In genomic region chr1:244451539-244451950, GRCh38 we compare ENCODE assay signal across 8 cellular contexts. TPM values are rescaled to one million over a fixed set of nuclear protein-coding genes. Genes with fewer than 3 reads are reported as not detected.
DNase-seq lines count a peak whose midpoint lies in the region; ATAC-seq and TF ChIP-seq lines count a peak whose summit lies in the region.

ADSS2 (minus strand) TSS chr1:244451909; CDS start chr1:244451817, 92 bp downstream.

- H3K9ac ChIP-seq in skeletal muscle tissue (ENCODE audit: low read depth in 1 of 3, low read length in 3 of 3), result peak within 1 kb of the TSS; percentile 87 to 93 (median 88)

- H3K9me3 Mint-ChIP-seq in activated naive CD4-positive, alpha-beta T cell treated with anti-CD3 and anti-CD28 coated beads, Interleukin-2, amount 50 U/mL, for 24 hours, result peaks cover 5% of the 10 kb centered on the region
- no peaks in the 10 kb centered on the region for H3K9me3 Mint-ChIP-seq in activated CD4-positive, alpha-beta memory T cell treated with anti-CD3 and anti-CD28 coated beads for 36 hours

- no peak for TF ChIP-seq CTCF in hepatocyte (IDR thresholded peaks at IDR 0.05; ENCODE audit: poor library complexity)

- H3K4me3 ChIP-seq in hepatocyte (peak within 1 kb of the TSS; percentile 60), skeletal muscle tissue (ENCODE audit: low read length in 3 of 3) (peak within 1 kb of the TSS; percentile 82 to 91 (median 85))

- no peaks in the 10 kb centered on the region for H4K20me1 ChIP-seq in hepatocyte (ENCODE audit: insufficient read depth, poor library complexity, severe bottlenecking)

- H3K4me1 Mint-ChIP-seq in activated naive CD4-positive, alpha-beta T cell treated with anti-CD3 and anti-CD28 coated beads, Interleukin-2, amount 50 U/mL, for 24 hours, result peaks cover 54% of the 10 kb centered on the region
- peaks cover 49% of the 10 kb centered on the region for H3K4me1 Mint-ChIP-seq in activated CD4-positive, alpha-beta memory T cell treated with anti-CD3 and anti-CD28 coated beads for 36 hours (ENCODE audit: low read depth)

- WGBS in hepatocyte (ENCODE audit: low lambda C conversion rate, missing lambda C conversion rate), result under 1% methylated on average over 40 of the region's 45 CpGs

- H3K4me2 ChIP-seq in hepatocyte, result peak within 1 kb of the TSS; percentile 89

- peaks cover 14% of the 10 kb centered on the region for H3K36me3 Mint-ChIP-seq in activated naive CD4-positive, alpha-beta T cell treated with anti-CD3 and anti-CD28 coated beads, Interleukin-2, amount 50 U/mL, for 24 hours
- H3K36me3 Mint-ChIP-seq in activated CD4-positive, alpha-beta memory T cell treated with anti-CD3 and anti-CD28 coated beads for 36 hours, result peaks cover 27% of the 10 kb centered on the region

- ATAC-seq in GM18498 (IDR thresholded peaks at IDR 0.05; ENCODE audit: unreplicated experiment), result no peak
- no peak for ATAC-seq in HG03565 (IDR thresholded peaks at IDR 0.05; ENCODE audit: unreplicated experiment)

- H3K27me3 Mint-ChIP-seq in activated naive CD4-positive, alpha-beta T cell treated with anti-CD3 and anti-CD28 coated beads, Interleukin-2, amount 50 U/mL, for 24 hours, result no peaks in the 10 kb centered on the region
- no peaks in the 10 kb centered on the region for H3K27me3 Mint-ChIP-seq in activated CD4-positive, alpha-beta memory T cell treated with anti-CD3 and anti-CD28 coated beads for 36 hours

- H3K27ac Mint-ChIP-seq in activated naive CD4-positive, alpha-beta T cell treated with anti-CD3 and anti-CD28 coated beads, Interleukin-2, amount 50 U/mL, for 24 hours, result peak within 1 kb of the TSS; percentile 99
- H3K27ac Mint-ChIP-seq in activated CD4-positive, alpha-beta memory T cell treated with anti-CD3 and anti-CD28 coated beads for 36 hours, result peak within 1 kb of the TSS; percentile 97

- H3K27me3 ChIP-seq in hepatocyte, result no peaks in the 10 kb centered on the region
- H3K27me3 ChIP-seq in skeletal muscle tissue (ENCODE audit: control insufficient read depth in 3 of 3, insufficient read depth in 3 of 3, low read length in 3 of 3), result no peaks in the 10 kb centered on the region

- no peak for DNase-seq in activated naive CD4-positive, alpha-beta T cell (lab: John Stamatoyannopoulos, UW)
- no peak for DNase-seq in activated CD4-positive, alpha-beta memory T cell treated with anti-CD3 and anti-CD28 coated beads for 36 hours
- DNase-seq in hepatocyte (ENCODE audit: low spot score) (no peak), glomerular visceral epithelial cell (ENCODE audit: extremely low spot score) (no peak)

- POLR2A ChIA-PET in activated CD4-positive, alpha-beta memory T cell treated with anti-CD3 and anti-CD28 coated beads for 36 hours (lab: Charles Lee), result interaction anchor here (1.0 kb wide), 1 partner anchor 10 kb away, joined by 4 read pairs; no protein-coding TSS in a partner anchor

- H3K9me3 ChIP-seq in hepatocyte (ENCODE audit: low read depth) (no peaks in the 10 kb centered on the region), skeletal muscle tissue (ENCODE audit: control insufficient read depth in 3 of 3, low read length in 3 of 3) (no peaks in the 10 kb centered on the region)

- H3K36me3 ChIP-seq in hepatocyte (replicated peaks; ENCODE audit: insufficient read depth, low read depth) (no peaks in the 10 kb centered on the region), skeletal muscle tissue (ENCODE audit: control insufficient read depth in 3 of 3, insufficient read depth in 3 of 3, low read length in 3 of 3) (no peaks in the 10 kb centered on the region)

- peaks cover 44% of the 10 kb centered on the region for H3K79me2 ChIP-seq in hepatocyte

- H3K9me2 ChIP-seq in hepatocyte (replicated peaks; ENCODE audit: insufficient read depth), result no peaks in the 10 kb centered on the region

- peaks cover 23% of the 10 kb centered on the region for H3K4me1 ChIP-seq in hepatocyte (ENCODE audit: insufficient read depth)
- H3K4me1 ChIP-seq in skeletal muscle tissue (ENCODE audit: control insufficient read depth in 3 of 3, insufficient read depth in 3 of 3, low read length in 3 of 3), result peaks cover 8 to 19% (median 17%) of the 10 kb centered on the region in 3 donors

- CTCF ChIA-PET in activated CD4-positive, alpha-beta memory T cell treated with anti-CD3 and anti-CD28 coated beads for 36 hours (lab: Charles Lee), result interaction anchor here (0.7 kb wide), 1 partner anchor 11 kb away, joined by 3 read pairs; no protein-coding TSS in a partner anchor

- H2AFZ ChIP-seq in hepatocyte, result peak within 1 kb of the TSS; percentile 88

- peak within 1 kb of the TSS; percentile 99 for H3K4me3 Mint-ChIP-seq in activated naive CD4-positive, alpha-beta T cell treated with anti-CD3 and anti-CD28 coated beads, Interleukin-2, amount 50 U/mL, for 24 hours
- peak within 1 kb of the TSS; percentile 96 for H3K4me3 Mint-ChIP-seq in activated CD4-positive, alpha-beta memory T cell treated with anti-CD3 and anti-CD28 coated beads for 36 hours

- peak within 1 kb of the TSS; percentile 95 for H3K27ac ChIP-seq in hepatocyte
- H3K27ac ChIP-seq in skeletal muscle tissue (ENCODE audit: low read depth, low read length), result peak within 1 kb of the TSS; percentile 88

- intact Hi-C loops in activated CD4-positive, alpha-beta memory T cell treated with anti-CD3 and anti-CD28 coated beads for 36 hours (cut with micrococcal nuclease), result loop anchor here (2.0 to 5.0 kb wide), 2 partner anchors 519 to 854 kb away; no protein-coding TSS in a partner anchor

RNA-seq across cellular contexts. Expression of gene ADSS2, which starts in this region (rescaled TPM):
- total RNA-seq in activated CD4-positive, alpha-beta memory T cell treated with anti-CD3 and anti-CD28 coated beads for 36 hours, result 10 to 100 TPM; 46.8 to 47.7 TPM
- 42.3 and 45.8 TPM in 2 replicates for total RNA-seq in hepatocyte
- 24.2 and 27.2 TPM in 2 replicates for polyA plus RNA-seq in hepatocyte
- total RNA-seq in skeletal muscle tissue, result 14.6 TPM
